8 cellular contexts compared by ENCODE assay signal in the genomic region with DNA sequence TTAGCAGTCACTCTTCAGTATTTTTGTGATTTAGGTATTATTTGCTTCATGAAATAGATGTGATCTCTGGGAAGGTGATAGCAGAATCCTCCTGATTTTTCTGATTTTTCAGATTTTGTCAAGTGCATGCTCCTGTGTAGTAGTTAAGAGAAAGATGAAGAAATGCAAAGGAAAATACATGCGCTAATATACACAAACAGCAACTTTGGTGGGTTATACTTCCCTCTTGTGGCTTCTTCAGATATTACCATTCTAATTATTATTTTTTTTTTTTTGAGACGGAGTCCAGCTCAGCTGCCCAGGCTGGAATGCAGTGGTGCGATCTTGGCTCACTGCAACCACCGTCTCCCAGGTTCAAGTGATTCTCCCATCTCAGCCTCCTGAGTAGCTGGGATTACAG. TPM values are rescaled to one million over a fixed set of nuclear protein-coding genes. Genes with fewer than 3 reads are reported as not detected.
A peak's percentile ranks its signal among the peaks of the same experiment; 100 is the strongest.
DNase-seq lines count a peak whose midpoint lies in the region; ATAC-seq and TF ChIP-seq lines count a peak whose summit lies in the region.

No MANE protein-coding gene starts in this region.

- no peaks in the 10 kb centered on the region for H3K4me1 ChIP-seq in liver (ENCODE audit: control insufficient read depth in 4 of 4, insufficient read depth in 4 of 4, low read length in 3 of 4)

- no peak overlapping the region for H3K27ac ChIP-seq in liver (ENCODE audit: low read depth in 1 of 2, low read length in 2 of 2)

- H3K4me1 Mint-ChIP-seq in IgD-negative memory B cell, result peaks cover 33 to 38% (median 35%) of the 10 kb centered on the region in 3 donors
- H3K4me1 Mint-ChIP-seq in activated naive CD8-positive, alpha-beta T cell treated with anti-CD3 and anti-CD28 coated beads, Interleukin-2, amount 50 U/mL, for 24 hours, result peaks cover 37% of the 10 kb centered on the region

- H3K36me3 ChIP-seq in liver (ENCODE audit: control insufficient read depth in 4 of 4, insufficient read depth in 3 of 4, low read depth in 1 of 4, low read length in 3 of 4), result peaks cover 0 to 13% (median 0%) of the 10 kb centered on the region in 4 donors

- TF ChIP-seq RAD21 in liver (IDR thresholded peaks at IDR 0.05), result peak; percentile 69 to 77

- H3K27ac Mint-ChIP-seq in IgD-negative memory B cell, result peak overlapping the region; percentile 27 to 87 (median 33)
- no peak overlapping the region for H3K27ac Mint-ChIP-seq in activated naive CD8-positive, alpha-beta T cell treated with anti-CD3 and anti-CD28 coated beads, Interleukin-2, amount 50 U/mL, for 24 hours

- no peaks in the 10 kb centered on the region for H3K9me3 ChIP-seq in liver (ENCODE audit: control insufficient read depth in 4 of 4, low read length in 3 of 4)

- H3K4me3 Mint-ChIP-seq in IgD-negative memory B cell, result peak overlapping the region; percentile 58 to 91 (median 83)
- H3K4me3 Mint-ChIP-seq in activated naive CD8-positive, alpha-beta T cell treated with anti-CD3 and anti-CD28 coated beads, Interleukin-2, amount 50 U/mL, for 24 hours, result no peak overlapping the region

- no peaks in the 10 kb centered on the region for H3K9me3 Mint-ChIP-seq in IgD-negative memory B cell
- H3K9me3 Mint-ChIP-seq in activated naive CD8-positive, alpha-beta T cell treated with anti-CD3 and anti-CD28 coated beads, Interleukin-2, amount 50 U/mL, for 24 hours, result no peaks in the 10 kb centered on the region

- 55% methylated on average over 4 of the region's 4 CpGs for WGBS in liver

- DNase-seq in AG10803 (ENCODE audit: low read depth) (peak; percentile 46), astrocyte of the spinal cord (ENCODE audit: low read depth, low spot score) (peak; percentile 51), omental fat pad (ENCODE audit: low spot score) (no peak)
- DNase-seq in activated naive CD8-positive, alpha-beta T cell treated with anti-CD3 and anti-CD28 coated beads, Interleukin-2, amount 50 U/mL, for 24 hours, result no peak

- H3K9ac ChIP-seq in liver (ENCODE audit: low read depth in 1 of 2, low read length in 2 of 2), result no peak overlapping the region

- peaks cover 12% of the 10 kb centered on the region for H3K36me3 Mint-ChIP-seq in IgD-negative memory B cell
- peaks cover 65% of the 10 kb centered on the region for H3K36me3 Mint-ChIP-seq in activated naive CD8-positive, alpha-beta T cell treated with anti-CD3 and anti-CD28 coated beads, Interleukin-2, amount 50 U/mL, for 24 hours (ENCODE audit: low read depth)

- TF ChIP-seq POLR2A in GM18505 (IDR thresholded peaks at IDR 0.05; ENCODE audit: borderline replicate concordance, extremely low read depth, insufficient read depth, insufficient read length), result no peak

- ATAC-seq in GM18505 (IDR thresholded peaks at IDR 0.05; ENCODE audit: unreplicated experiment) (no peak), omental fat pad (ENCODE audit: low FRiP score) (no peak)
- ATAC-seq in activated naive CD8-positive, alpha-beta T cell treated with anti-CD3 and anti-CD28 coated beads, Interleukin-2, amount 50 U/mL, for 24 hours, result no peak

- H3K27me3 ChIP-seq in liver (ENCODE audit: control insufficient read depth in 4 of 4, insufficient read depth in 4 of 4, low read length in 3 of 4), result no peaks in the 10 kb centered on the region

- no peaks in the 10 kb centered on the region for H3K27me3 Mint-ChIP-seq in IgD-negative memory B cell
- H3K27me3 Mint-ChIP-seq in activated naive CD8-positive, alpha-beta T cell treated with anti-CD3 and anti-CD28 coated beads, Interleukin-2, amount 50 U/mL, for 24 hours, result no peaks in the 10 kb centered on the region

- no peak overlapping the region for H3K4me3 ChIP-seq in AG10803 (ENCODE audit: low read length)
- H3K4me3 ChIP-seq in astrocyte of the spinal cord (ENCODE audit: low read depth, low read length), result no peak overlapping the region
- no peak overlapping the region for H3K4me3 ChIP-seq in liver (ENCODE audit: low read depth in 1 of 3, low read length in 3 of 3)

- TF ChIP-seq CTCF in AG10803 (conservative IDR thresholded peaks at IDR 0.05; ENCODE audit: low read length) (peak; percentile 67), GM12872 (IDR thresholded peaks at IDR 0.05; ENCODE audit: insufficient read depth, low read depth, low read length) (peak; percentile 51), astrocyte of the spinal cord (IDR thresholded peaks at IDR 0.05; ENCODE audit: low read depth, low read length) (peak; percentile 42), liver (IDR thresholded peaks at IDR 0.05; ENCODE audit: low read depth, low read length, missing input control) (peak; percentile 45), omental fat pad (IDR thresholded peaks at IDR 0.05) (no peak)

- in situ Hi-C loops in astrocyte of the spinal cord (cut with HindIII; ENCODE audit: low sequenced_read_pairs), result no loop called here

TF ChIP-seq in liver, 16 proteins besides CTCF, POLR2A, EP300 and RAD21:
- TF ChIP-seq ZBTB33 (IDR thresholded peaks at IDR 0.05) (no peak), EGR1 (IDR thresholded peaks at IDR 0.05; ENCODE audit: low read depth in 2 of 2) (no peak), MAX (IDR thresholded peaks at IDR 0.05) (no peak), FOXA2 (IDR thresholded peaks at IDR 0.05) (no peak), RXRA (IDR thresholded peaks at IDR 0.05) (no peak), FOXA1 (IDR thresholded peaks at IDR 0.05) (no peak), NR2F2 (IDR thresholded peaks at IDR 0.05) (no peak), HNF4G (IDR thresholded peaks at IDR 0.05) (no peak), JUND (IDR thresholded peaks at IDR 0.05) (no peak), TAF1 (conservative IDR thresholded peaks at IDR 0.05) (no peak), SP1 (IDR thresholded peaks at IDR 0.05) (no peak), REST (IDR thresholded peaks at IDR 0.05) (no peak), ATF3 (IDR thresholded peaks at IDR 0.05) (no peak), GABPA (IDR thresholded peaks at IDR 0.05 in 1 of 2, conservative IDR thresholded peaks at IDR 0.05 in 1 of 2) (no peak), HNF4A (conservative IDR thresholded peaks at IDR 0.05) (no peak), YY1 (IDR thresholded peaks at IDR 0.05) (no peak)

RNA-seq across cellular contexts. Expression of gene LMNB1, which starts 31.7 kb away (rescaled TPM):
- polyA plus RNA-seq in IgD-negative memory B cell (8.4 TPM), liver (1 to 10 TPM in 1 of 2 donors, under 1 TPM in 1; 0.57 to 5.3 TPM)
- total RNA-seq in liver (10 to 100 TPM in 1 of 2 donors, 1 to 10 TPM in 1; 5.9 to 45.7 TPM), omental fat pad (10 to 100 TPM in 3 of 4 donors, 1 to 10 TPM in 1; 4.4 to 20.4 (median 11.9) TPM)

Comparison
In these comparisons a context has a peak if more than half of its experiments do, and no peak if none do; other contexts are left out.
1. DNase-seq: peak in AG10803 (single experiment) and astrocyte of the spinal cord (single experiment); none in omental fat pad (single experiment) and activated naive CD8-positive, alpha-beta T cell treated with anti-CD3 and anti-CD28 coated beads, Interleukin-2, amount 50 U/mL, for 24 hours (single experiment).
2. CTCF ChIP-seq: peak in AG10803 (single experiment), GM12872 (single experiment), astrocyte of the spinal cord (single experiment) and liver (single experiment); none in omental fat pad (0 of 3).